Comparison of ENCODE assay signal across 22 cellular contexts in genomic region chr2:105646423-105647076, GRCh38.
"Had no signal": no experiment of that assay in that cellular context is flagged by ENCODE, and none has a peak within 500 bp of the region (broad histone marks: within the 10 kb centered on the region; RNA-seq: fewer than 3 reads in every experiment).

No MANE protein-coding gene starts in this region.

- H3K9me3 Mint-ChIP-seq: activated CD4-positive, alpha-beta memory T cell treated with anti-CD3 and anti-CD28 coated beads for 36 hours; activated naive CD8-positive, alpha-beta T cell treated with anti-CD3 and anti-CD28 coated beads for 36 hours had no signal

- H3K4me3 Mint-ChIP-seq: activated B cell treated with CpG ODN at 0.5 μM for 24 hours; activated CD4-positive, alpha-beta memory T cell treated with anti-CD3 and anti-CD28 coated beads for 36 hours; activated CD4-positive, alpha-beta T cell treated with anti-CD3 and anti-CD28 coated beads for 36 hours; activated naive CD8-positive, alpha-beta T cell treated with anti-CD3 and anti-CD28 coated beads for 36 hours; naive thymus-derived CD8-positive, alpha-beta T cell; neural progenitor cell; stimulated activated naive B cell treated with anti-CD40 and anti-IgM and Interleukin-4, amounts not matched to agents 10 μg/mL and 1 μg/mL and 100 μg/mL, for 72 hours had no signal

- DNase-seq: activated B cell treated with CpG ODN at 0.5 μM for 24 hours; activated CD4-positive, alpha-beta memory T cell treated with anti-CD3 and anti-CD28 coated beads for 36 hours; activated CD4-positive, alpha-beta T cell treated with anti-CD3 and anti-CD28 coated beads for 36 hours; activated naive CD4-positive, alpha-beta T cell treated with Interleukin-2 at 50 U/mL for 16 hours; activated naive CD8-positive, alpha-beta T cell treated with anti-CD3 and anti-CD28 coated beads for 36 hours; activated T-cell treated with anti-CD3 and anti-CD28 coated beads, Interleukin-2, amount 50 U/mL, for 48 hours; cerebellar nuclear complex; effector CD4-positive, alpha-beta T cell; erythroblast; foreskin keratinocyte; kidney; lower lobe of right lung; naive thymus-derived CD8-positive, alpha-beta T cell; posterior cingulate gyrus; sigmoid colon; stimulated activated CD4-positive, alpha-beta T cell treated with anti-CD3 and anti-CD28 coated beads, Interleukin-2, amount 100 ng/mL, for 48 hours; stimulated activated CD8-positive, alpha-beta memory T cell treated with anti-CD3 and anti-CD28 coated beads, Interleukin-4, amount 100 ng/mL, for 48 hours; stimulated activated naive B cell treated with anti-CD40 and anti-IgM and Interleukin-4, amounts not matched to agents 10 μg/mL and 1 μg/mL and 100 μg/mL, for 72 hours; T-helper 9 cell; trophoblast cell; uterus had no signal

- H3K27ac Mint-ChIP-seq: activated B cell treated with CpG ODN at 0.5 μM for 24 hours; activated CD4-positive, alpha-beta memory T cell treated with anti-CD3 and anti-CD28 coated beads for 36 hours; activated CD4-positive, alpha-beta T cell treated with anti-CD3 and anti-CD28 coated beads for 36 hours; activated naive CD8-positive, alpha-beta T cell treated with anti-CD3 and anti-CD28 coated beads for 36 hours; neural progenitor cell; stimulated activated naive B cell treated with anti-CD40 and anti-IgM and Interleukin-4, amounts not matched to agents 10 μg/mL and 1 μg/mL and 100 μg/mL, for 72 hours had no signal

- H3K27ac ChIP-seq: foreskin keratinocyte, lower lobe of right lung, neural progenitor cell, sigmoid colon, uterus had no signal

- H3K36me3 Mint-ChIP-seq: activated CD4-positive, alpha-beta memory T cell treated with anti-CD3 and anti-CD28 coated beads for 36 hours; activated naive CD8-positive, alpha-beta T cell treated with anti-CD3 and anti-CD28 coated beads for 36 hours; naive thymus-derived CD8-positive, alpha-beta T cell; neural progenitor cell; stimulated activated naive B cell treated with anti-CD40 and anti-IgM and Interleukin-4, amounts not matched to agents 10 μg/mL and 1 μg/mL and 100 μg/mL, for 72 hours had no signal

- H3K27me3 Mint-ChIP-seq: activated CD4-positive, alpha-beta memory T cell treated with anti-CD3 and anti-CD28 coated beads for 36 hours; activated CD4-positive, alpha-beta T cell treated with anti-CD3 and anti-CD28 coated beads for 36 hours; activated naive CD8-positive, alpha-beta T cell treated with anti-CD3 and anti-CD28 coated beads for 36 hours had no signal

- H3K4me1 Mint-ChIP-seq: activated B cell treated with CpG ODN at 0.5 μM for 24 hours had no signal
